7 cellular contexts compared by ENCODE assay signal in genomic region chr15:56776839-56777238, GRCh38.
"Had no signal": no experiment of that assay in that cellular context is flagged by ENCODE, and none has a peak within 500 bp of the region (broad histone marks: within the 10 kb centered on the region; RNA-seq: fewer than 3 reads in every experiment).

No MANE protein-coding gene starts in this region.

- FAIRE-seq: G401.6, GM12878, GM12892, GM18507, GM19239 had no signal

- DNase-seq: GDM1, GF-D8 had no signal

- H3K4me3 ChIP-seq: GM12878 had no signal

- ATAC-seq: GM12878 had no signal
